Comparison of ENCODE assay signal across 16 cellular contexts in the genomic region with DNA sequence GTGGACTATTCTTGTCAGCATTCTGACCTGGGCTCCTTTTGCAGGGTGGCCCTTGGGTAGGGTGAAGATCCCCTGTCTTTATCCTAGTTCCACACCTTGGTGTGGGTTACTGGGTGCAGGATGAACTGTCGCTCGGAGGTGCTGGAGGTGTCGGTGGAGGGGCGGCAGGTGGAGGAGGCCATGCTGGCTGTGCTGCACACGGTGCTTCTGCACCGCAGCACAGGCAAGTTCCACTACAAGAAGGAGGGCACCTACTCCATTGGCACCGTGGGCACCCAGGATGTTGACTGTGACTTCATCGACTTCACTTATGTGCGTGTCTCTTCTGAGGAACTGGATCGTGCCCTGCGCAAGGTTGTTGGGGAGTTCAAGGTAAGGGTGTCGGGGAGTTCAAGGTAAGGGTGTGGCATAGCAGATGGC. TPM values are rescaled to one million over a fixed set of nuclear protein-coding genes. Genes with fewer than 3 reads are reported as not detected.
DNase-seq lines count a peak whose midpoint lies in the region; ATAC-seq, FAIRE-seq and TF ChIP-seq lines count a peak whose summit lies in the region.
"Had no signal": no experiment of that assay in that cellular context is flagged by ENCODE, and none has a peak within 500 bp of the region (broad histone marks: within the 10 kb centered on the region; RNA-seq: fewer than 3 reads in every experiment).

No MANE protein-coding gene starts in this region.

- H4K8ac ChIP-seq in trophoblast cell (ENCODE audit: low read depth, low read length), result no peak overlapping the region

- intact Hi-C loops in activated CD4-positive, alpha-beta T cell treated with anti-CD3 and anti-CD28 coated beads for 36 hours (cut with DNase I, micrococcal nuclease), result no loop called here
- intact Hi-C loops in GM12878 (cut with micrococcal nuclease; ENCODE audit: unreplicated experiment), result no loop called here

- no peak overlapping the region for H2BK120ac ChIP-seq in trophoblast cell (ENCODE audit: insufficient read depth, low read length, poor library complexity)

- peak overlapping the region; percentile 73 for H3K27ac Mint-ChIP-seq in activated CD4-positive, alpha-beta T cell treated with anti-CD3 and anti-CD28 coated beads for 36 hours

- H3K27ac ChIP-seq in GM12878 (ENCODE audit: control insufficient read depth, insufficient read depth) (peak overlapping the region; percentile 17), trophoblast cell (ENCODE audit: low read depth, low read length) (no peak overlapping the region), smooth muscle cell (ENCODE audit: low read depth) (no peak overlapping the region)
- H3K27ac ChIP-seq: SJSA1, vagina had no signal

- POLR2A ChIA-PET in activated CD4-positive, alpha-beta T cell treated with anti-CD3 and anti-CD28 coated beads for 36 hours (lab: Charles Lee), result no interaction called here
- POLR2A ChIA-PET in GM12878 (lab: Charles Lee), result interaction anchor here (0.6 to 1.2 kb wide), 3 partner anchors 33 to 930 kb away, joined by 3 to 4 read pairs (median 3); no protein-coding TSS in a partner anchor

- H3K36me3 ChIP-seq in GM12878 (ENCODE audit: control insufficient read depth in 2 of 2, insufficient read depth in 2 of 2, low read length in 1 of 2), result peaks cover 12 to 16% of the 10 kb centered on the region in 2 experiments
- peaks cover 40 to 52% of the 10 kb centered on the region in 2 experiments for H3K36me3 ChIP-seq in trophoblast cell (ENCODE audit: control insufficient read depth in 1 of 2, insufficient read depth in 2 of 2, low read length in 2 of 2)
- no peaks in the 10 kb centered on the region for H3K36me3 ChIP-seq in smooth muscle cell (ENCODE audit: low read depth)

- H3K27me3 Mint-ChIP-seq in activated CD4-positive, alpha-beta T cell treated with anti-CD3 and anti-CD28 coated beads for 36 hours, result no peaks in the 10 kb centered on the region

- no peak overlapping the region for H4K91ac ChIP-seq in trophoblast cell (ENCODE audit: low read depth, low read length)

- no peak for TF ChIP-seq RAD21 in GM12878 (IDR thresholded peaks at IDR 0.05; ENCODE audit: insufficient read depth, low read depth, low read length)

- no peak for DNase-seq in activated CD4-positive, alpha-beta T cell treated with anti-CD3 and anti-CD28 coated beads for 36 hours
- DNase-seq in activated CD4-positive, alpha-beta T cell treated with anti-CD3 and anti-CD28 coated beads for 1 hour, result no peak
- no peak for DNase-seq in HFF-Myc (ENCODE audit: extremely low read depth, low read depth)
- DNase-seq in GM12878 (ENCODE audit: low read depth, low spot score), result no peak
- DNase-seq in trophoblast cell, result no peak
- no peak for DNase-seq in COR-L47 (lab: John Stamatoyannopoulos, UW)
- no peak for DNase-seq in activated CD4-positive, CD25-positive, alpha-beta regulatory T cell treated with anti-CD3 and anti-CD28 coated beads, Interleukin-2, amount 50 U/mL, for 72 hours
- no peak for DNase-seq in smooth muscle cell (lab: John Stamatoyannopoulos, UW; ENCODE audit: unreplicated experiment)
- DNase-seq: activated CD8-positive, alpha-beta memory T cell treated with anti-CD3 and anti-CD28 coated beads, Interleukin-2, amount 50 U/mL, for 4 hours; stimulated activated CD4-positive, alpha-beta T cell treated with anti-CD3 and anti-CD28 coated beads, Interleukin-2, amount 100 ng/mL, for 48 hours had no signal

- peak overlapping the region; percentile 71 for H3K4me2 ChIP-seq in GM12878 (ENCODE audit: control insufficient read depth, insufficient read depth)
- no peak overlapping the region for H3K4me2 ChIP-seq in trophoblast cell (ENCODE audit: low read length)
- H3K4me2 ChIP-seq in smooth muscle cell, result no peak overlapping the region

- H3K9me3 Mint-ChIP-seq in activated CD4-positive, alpha-beta T cell treated with anti-CD3 and anti-CD28 coated beads for 36 hours (ENCODE audit: low read depth), result no peaks in the 10 kb centered on the region

- TF ChIP-seq POLR2A in GM12878 (IDR thresholded peaks at IDR 0.05; ENCODE audit: low read depth, low read length), result no peak

- H3K9ac ChIP-seq in GM12878 (ENCODE audit: control insufficient read depth, insufficient read depth, low read length) (peak overlapping the region; percentile 20; the same call in 1 of the 2 replicates), trophoblast cell (ENCODE audit: low read length) (no peak overlapping the region), smooth muscle cell (ENCODE audit: low read depth) (no peak overlapping the region)

- in situ Hi-C loops in GM12878 (cut with MboI), result no loop called here

- H3K23ac ChIP-seq in trophoblast cell (ENCODE audit: low read length), result no peak overlapping the region

- no peak for ATAC-seq in activated CD4-positive, alpha-beta T cell treated with anti-CD3 and anti-CD28 coated beads for 36 hours
- no peak for ATAC-seq in GM12878
- ATAC-seq: esophagus mucosa had no signal

- H3K4ac ChIP-seq in trophoblast cell (ENCODE audit: low read depth, low read length), result peak overlapping the region; percentile 1

- H3F3A ChIP-seq in smooth muscle cell (ENCODE audit: low read depth), result no peaks in the 10 kb centered on the region

- over 99% methylated on average over 12 of the region's 12 CpGs for WGBS in GM12878 (ENCODE audit: insufficient coverage, insufficient replicate concordance, low lambda C conversion rate, missing lambda C conversion rate)
- WGBS in trophoblast cell (ENCODE audit: extremely low coverage, insufficient coverage, insufficient read length), result no CpG with 5 or more reads among the region's 12 CpGs
- WGBS in smooth muscle cell (ENCODE audit: low lambda C conversion rate), result 96% methylated on average over 12 of the region's 12 CpGs

- H3K9me3 ChIP-seq in GM12878 (replicated peaks; ENCODE audit: control insufficient read depth, insufficient read depth, low read length) (no peaks in the 10 kb centered on the region), trophoblast cell (ENCODE audit: insufficient read depth, low read depth, low read length) (no peaks in the 10 kb centered on the region), smooth muscle cell (replicated peaks; ENCODE audit: low read depth) (no peaks in the 10 kb centered on the region)
- H3K9me3 ChIP-seq: SJSA1, vagina had no signal

- peaks cover 42% of the 10 kb centered on the region for H3K36me3 Mint-ChIP-seq in activated CD4-positive, alpha-beta T cell treated with anti-CD3 and anti-CD28 coated beads for 36 hours (ENCODE audit: low read depth)

- no peak overlapping the region for H3K18ac ChIP-seq in trophoblast cell (ENCODE audit: low read length)

- no peaks in the 10 kb centered on the region for H3K27me3 ChIP-seq in GM12878 (replicated peaks in 1 of 2; ENCODE audit: control insufficient read depth in 2 of 2, insufficient read depth in 2 of 2, low read length in 1 of 2)
- H3K27me3 ChIP-seq in trophoblast cell (ENCODE audit: insufficient read depth, low read length), result no peaks in the 10 kb centered on the region
- H3K27me3 ChIP-seq in smooth muscle cell (ENCODE audit: low read depth), result no peaks in the 10 kb centered on the region
- H3K27me3 ChIP-seq: SJSA1, vagina had no signal

- RAD21 ChIA-PET in GM12878 (lab: Charles Lee; ENCODE audit: unreplicated experiment), result interaction anchor here (1.0 to 3.3 kb wide), 5 partner anchors 22 to 70 kb away, joined by 3 to 15 read pairs (median 6); a partner anchor contains a TSS

- H3K4me1 ChIP-seq in GM12878 (ENCODE audit: control insufficient read depth, insufficient read depth, low read length) (peaks cover 13% of the 10 kb centered on the region), trophoblast cell (ENCODE audit: control insufficient read depth in 1 of 2, insufficient read depth in 2 of 2, low read length in 2 of 2) (peaks cover 2 to 14% of the 10 kb centered on the region in 2 experiments), smooth muscle cell (ENCODE audit: low read depth) (peaks cover 10% of the 10 kb centered on the region)

- H3K79me1 ChIP-seq in trophoblast cell (ENCODE audit: low read length), result peaks cover 6% of the 10 kb centered on the region

- H4K20me1 ChIP-seq in GM12878 (ENCODE audit: control insufficient read depth, insufficient read depth), result no peaks in the 10 kb centered on the region
- peaks cover 84% of the 10 kb centered on the region for H4K20me1 ChIP-seq in smooth muscle cell (ENCODE audit: low read depth)

- H3K14ac ChIP-seq in trophoblast cell (ENCODE audit: low read length), result no peak overlapping the region

- peak overlapping the region; percentile 4 for H3K4me3 Mint-ChIP-seq in activated CD4-positive, alpha-beta T cell treated with anti-CD3 and anti-CD28 coated beads for 36 hours

- SMC1A ChIA-PET in GM12878 (lab: Charles Lee; ENCODE audit: uncharacterized antibody, unreplicated experiment), result interaction anchor here (0.8 to 6.0 kb wide), 5 partner anchors 8 to 93 kb away, joined by 3 to 46 read pairs (median 7); no protein-coding TSS in a partner anchor

- BruUV-seq in GM12878 (replicated peaks; lab: Mats Ljungman, UMichigan), result no TSS peak

- CTCF ChIA-PET in activated CD4-positive, alpha-beta T cell treated with anti-CD3 and anti-CD28 coated beads for 36 hours (lab: Charles Lee), result interaction anchor here (2.5 to 11.6 kb wide), 3 partner anchors 8 to 44 kb away, joined by 13 to 253 read pairs (median 36); a partner anchor contains a TSS
- CTCF ChIA-PET in GM12878 (lab: Yijun Ruan, JAX), result interaction anchor here (0.6 to 15.1 kb wide), 7 partner anchors 9 to 47 kb away, joined by 3 to 208 read pairs (median 8); no protein-coding TSS in a partner anchor

- FAIRE-seq in GM12878 (lab: Jason Lieb, UNC), result no peak
- FAIRE-seq: D721Med had no signal

- no peak overlapping the region for H4K12ac ChIP-seq in trophoblast cell (ENCODE audit: low read depth, low read length)

- peaks cover 41% of the 10 kb centered on the region for H3K79me2 ChIP-seq in GM12878 (ENCODE audit: control insufficient read depth, insufficient read depth, low read length)
- H3K79me2 ChIP-seq in trophoblast cell (ENCODE audit: control insufficient read depth, insufficient read depth, low read length, poor library complexity), result peaks cover 11% of the 10 kb centered on the region
- H3K79me2 ChIP-seq in smooth muscle cell (ENCODE audit: low read depth), result peaks cover 62% of the 10 kb centered on the region

- H3K4me1 Mint-ChIP-seq in activated CD4-positive, alpha-beta T cell treated with anti-CD3 and anti-CD28 coated beads for 36 hours, result peaks cover 45% of the 10 kb centered on the region

- no peak overlapping the region for H2BK5ac ChIP-seq in trophoblast cell (ENCODE audit: low read depth, low read length, poor library complexity)

- H3K4me3 ChIP-seq in HFF-Myc (replicated peaks; ENCODE audit: low read depth, low read length) (0 out of 2 replicates have a peak overlapping the region, but pooled peaks have one; percentile 3), GM12878 (peak overlapping the region; percentile 38), trophoblast cell (ENCODE audit: low read depth, low read length) (no peak overlapping the region), smooth muscle cell (no peak overlapping the region)
- H3K4me3 ChIP-seq: coronary artery, SJSA1, vagina had no signal

- no peak for TF ChIP-seq EP300 in GM12878 (IDR thresholded peaks at IDR 0.05; ENCODE audit: borderline replicate concordance in 1 of 2, control insufficient read depth in 1 of 2, low read depth in 2 of 2, low read length in 2 of 2)

- no peak overlapping the region for H2BK12ac ChIP-seq in trophoblast cell (ENCODE audit: low read length)

- H2AFZ ChIP-seq in GM12878 (ENCODE audit: control insufficient read depth, low read depth, low read length) (no peak overlapping the region), trophoblast cell (ENCODE audit: insufficient read depth, low read length, poor library complexity) (no peak overlapping the region), smooth muscle cell (ENCODE audit: low read depth) (no peak overlapping the region)

- H2AK5ac ChIP-seq in trophoblast cell (ENCODE audit: low read length), result no peak overlapping the region

- TF ChIP-seq CTCF in HFF-Myc (IDR thresholded peaks at IDR 0.05; ENCODE audit: low read depth, low read length, missing control alignments) (no peak), GM12878 (IDR thresholded peaks at IDR 0.05 in 2 of 3, conservative IDR thresholded peaks at IDR 0.05 in 1 of 3; ENCODE audit: control insufficient read depth in 2 of 3, extremely low read depth in 1 of 3, insufficient read depth in 1 of 3, low read depth in 3 of 3, low read length in 3 of 3) (no peak), smooth muscle cell (IDR thresholded peaks at IDR 0.05; ENCODE audit: borderline replicate concordance, insufficient read depth, poor library complexity, severe bottlenecking) (no peak)

RNA-seq across cellular contexts. Expression of a gene that starts 3.8 kb away (rescaled TPM):
- total RNA-seq in activated CD4-positive, alpha-beta T cell treated with anti-CD3 and anti-CD28 coated beads for 36 hours, result 10 to 100 TPM; 24.0 to 30.7 TPM
- total RNA-seq in GM12878 (2013; cell fraction: nucleolus; rRNA removed), result 13.7 and 15.2 TPM in 2 replicates
- total RNA-seq in GM12878 (2014; rRNA removed) (44.5 and 44.8 TPM in 2 replicates), GM12878 (2014; rRNA removed; fragmentation: Illumina TruSeq; extraction: Trizol) (21.5 and 21.9 TPM in 2 replicates), GM12878 (2021) (33.8 and 36.5 TPM in 2 replicates), smooth muscle cell (62.6 and 73.4 TPM in 2 replicates)
- polyA plus RNA-seq in GM12878 (2011; ENCODE audit: low read depth), result 21.8 TPM
- polyA plus RNA-seq in GM12878 (2011; rRNA removed) (31.4 and 49.8 TPM in 2 replicates), GM12878 (2014; fragmentation: Illumina TruSeq; extraction: Trizol) (10.4 and 26.0 TPM in 2 replicates), GM12878 (2014; fragmentation: Nextera tagmentation; extraction: Ambion mirVana) (1 to 10 TPM; 2.7 to 5.6 TPM), GM12878 (2014; rRNA removed) (42.7 and 43.1 TPM in 2 replicates), GM12878 (2016; fragmentation: Nextera tagmentation; extraction: Ambion mirVana) (10 to 100 TPM; 34.1 to 40.5 TPM), smooth muscle cell (114 and 120 TPM in 2 replicates)
- polyA plus RNA-seq in GM12878 (2011; cell fraction: cytosol; rRNA removed), result 64.4 and 85.9 TPM in 2 replicates
- polyA plus RNA-seq in GM12878 (2011; cell fraction: nucleus; rRNA removed), result 34.2 and 44.8 TPM in 2 replicates
- 26.6 and 32.8 TPM in 2 replicates for polyA plus RNA-seq in GM12878 (2012)
- 48.9 and 54.6 TPM in 2 replicates for polyA minus RNA-seq in GM12878 (2011; rRNA and poly(A)+ RNA removed)
- 9.0 and 11.8 TPM in 2 replicates for polyA minus RNA-seq in GM12878 (2011; cell fraction: cytosol; rRNA and poly(A)+ RNA removed)
- 12.6 and 24.2 TPM in 2 replicates for polyA minus RNA-seq in GM12878 (2011; cell fraction: nucleus; rRNA and poly(A)+ RNA removed)
- polyA plus RNA-seq in trophoblast cell (2013), result 42.6 and 44.2 TPM in 2 replicates

RNA-seq across cellular contexts. Expression of a gene that starts 6.0 kb away (rescaled TPM):
- not detected for total RNA-seq in activated CD4-positive, alpha-beta T cell treated with anti-CD3 and anti-CD28 coated beads for 36 hours
- 0.27 TPM in 1 of 2 replicates, not detected in the other for total RNA-seq in GM12878 (2013; cell fraction: nucleolus; rRNA removed)
- total RNA-seq in GM12878 (2014; rRNA removed), result not detected in 2 replicates
- total RNA-seq in GM12878 (2014; rRNA removed; fragmentation: Illumina TruSeq; extraction: Trizol), result not detected in 2 replicates
- 0.19 TPM in 1 of 2 replicates, not detected in the other for total RNA-seq in GM12878 (2021)
- not detected for polyA plus RNA-seq in GM12878 (2011; ENCODE audit: low read depth)
- not detected in 2 replicates for polyA plus RNA-seq in GM12878 (2011; rRNA removed)
- polyA plus RNA-seq in GM12878 (2011; cell fraction: cytosol; rRNA removed), result not detected in 2 replicates
- not detected in 2 replicates for polyA plus RNA-seq in GM12878 (2011; cell fraction: nucleus; rRNA removed)
- not detected in 2 replicates for polyA plus RNA-seq in GM12878 (2012)
- not detected in 2 replicates for polyA plus RNA-seq in GM12878 (2014; fragmentation: Illumina TruSeq; extraction: Trizol)
- polyA plus RNA-seq in GM12878 (2014; fragmentation: Nextera tagmentation; extraction: Ambion mirVana), result not detected
- not detected in 2 replicates for polyA plus RNA-seq in GM12878 (2014; rRNA removed)
- polyA plus RNA-seq in GM12878 (2016; fragmentation: Nextera tagmentation; extraction: Ambion mirVana), result not detected
- not detected in 2 replicates for polyA minus RNA-seq in GM12878 (2011; rRNA and poly(A)+ RNA removed)
- polyA minus RNA-seq in GM12878 (2011; cell fraction: cytosol; rRNA and poly(A)+ RNA removed), result not detected in 2 replicates
- 0.86 TPM in 1 of 2 replicates, not detected in the other for polyA minus RNA-seq in GM12878 (2011; cell fraction: nucleus; rRNA and poly(A)+ RNA removed)
- not detected in 2 replicates for polyA plus RNA-seq in trophoblast cell (2013)
- not detected in 2 replicates for total RNA-seq in smooth muscle cell
- not detected in 2 replicates for polyA plus RNA-seq in smooth muscle cell
- total RNA-seq: A172, esophagus mucosa, SJSA1 had no signal

RNA-seq across cellular contexts. Expression of a gene that starts 22.3 kb away (rescaled TPM):
- 10 to 100 TPM; 69.4 to 72.8 TPM for total RNA-seq in activated CD4-positive, alpha-beta T cell treated with anti-CD3 and anti-CD28 coated beads for 36 hours
- 9.2 and 12.6 TPM in 2 replicates for total RNA-seq in GM12878 (2013; cell fraction: nucleolus; rRNA removed)
- total RNA-seq in GM12878 (2014; rRNA removed), result 2.4 and 4.1 TPM in 2 replicates
- 1.5 and 2.2 TPM in 2 replicates for total RNA-seq in GM12878 (2014; rRNA removed; fragmentation: Illumina TruSeq; extraction: Trizol)
- total RNA-seq in GM12878 (2021), result 7.9 TPM in 2 replicates
- 1.5 TPM for polyA plus RNA-seq in GM12878 (2011; ENCODE audit: low read depth)
- polyA plus RNA-seq in GM12878 (2011; rRNA removed), result 1.3 and 2.9 TPM in 2 replicates
- 5.8 and 7.7 TPM in 2 replicates for polyA plus RNA-seq in GM12878 (2011; cell fraction: cytosol; rRNA removed)
- 20.2 and 21.4 TPM in 2 replicates for polyA plus RNA-seq in GM12878 (2011; cell fraction: nucleus; rRNA removed)
- polyA plus RNA-seq in GM12878 (2012), result 4.3 and 15.3 TPM in 2 replicates
- 1.2 and 2.0 TPM in 2 replicates for polyA plus RNA-seq in GM12878 (2014; fragmentation: Illumina TruSeq; extraction: Trizol)
- under 1 TPM in 1 of 2 experiments, not detected in 1; 0.05 TPM for polyA plus RNA-seq in GM12878 (2014; fragmentation: Nextera tagmentation; extraction: Ambion mirVana)
- polyA plus RNA-seq in GM12878 (2014; rRNA removed), result 5.9 TPM in 2 replicates
- 1 to 10 TPM; 1.5 to 1.9 TPM for polyA plus RNA-seq in GM12878 (2016; fragmentation: Nextera tagmentation; extraction: Ambion mirVana)
- 3.7 and 8.3 TPM in 2 replicates for polyA minus RNA-seq in GM12878 (2011; rRNA and poly(A)+ RNA removed)
- 6.8 and 7.4 TPM in 2 replicates for polyA minus RNA-seq in GM12878 (2011; cell fraction: cytosol; rRNA and poly(A)+ RNA removed)
- 14.4 and 17.9 TPM in 2 replicates for polyA minus RNA-seq in GM12878 (2011; cell fraction: nucleus; rRNA and poly(A)+ RNA removed)
- 65.4 and 69.2 TPM in 2 replicates for polyA plus RNA-seq in trophoblast cell (2013)
- total RNA-seq in smooth muscle cell, result 178 and 182 TPM in 2 replicates
- 510 and 634 TPM in 2 replicates for polyA plus RNA-seq in smooth muscle cell

Comparison
In these comparisons a context has a peak if more than half of its experiments do, and no peak if none do; other contexts are left out.
1. H3K4me3 ChIP-seq: peak in HFF-Myc (single experiment) and GM12878 (single experiment); none in trophoblast cell (single experiment) and smooth muscle cell (single experiment).
2. RNA of a gene that starts 22.3 kb away (total RNA-seq): 178 to 182 TPM in smooth muscle cell and 69.4 to 72.8 TPM in activated CD4-positive, alpha-beta T cell treated with anti-CD3 and anti-CD28 coated beads for 36 hours; 1.5 to 12.6 TPM in GM12878; every median in the first group is over 4 times any median in the second.